ENCODE assay signal across 8 cellular contexts in genomic region chr3:113051222-113051804, GRCh38.
DNase-seq lines count a peak whose midpoint lies in the region; ATAC-seq, FAIRE-seq and TF ChIP-seq lines count a peak whose summit lies in the region.

No MANE protein-coding gene starts in this region.

- H3K27ac ChIP-seq in HL-60 (replicated peaks) = no peak overlapping the region

- no peaks in the 10 kb centered on the region for H3K36me3 ChIP-seq in mucosa of descending colon (ENCODE audit: low read depth)

- H3K4me1 ChIP-seq in mucosa of descending colon (ENCODE audit: low read depth) = no peaks in the 10 kb centered on the region

- no peaks in the 10 kb centered on the region for H3K9me3 ChIP-seq in mucosa of descending colon

- peak; percentile 94 for ATAC-seq in GM19467 (IDR thresholded peaks at IDR 0.05; ENCODE audit: unreplicated experiment)
- ATAC-seq in mucosa of descending colon = peak; percentile 100

- FAIRE-seq in endometrium (lab: Jason Lieb, UNC) = peak; percentile 12

- DNase-seq in CMK (ENCODE audit: low read depth) (peak; percentile 12), HL-60 (ENCODE audit: low read depth in 1 of 2, low spot score in 1 of 2) (peak; percentile 57 to 85), NK-92 (lab: John Stamatoyannopoulos, UW; ENCODE audit: unreplicated experiment) (peak; percentile 43), mucosa of descending colon (peak; percentile 56 to 95 (median 73))
- DNase-seq in activated CD8-positive, alpha-beta memory T cell treated with anti-CD3 and anti-CD28 coated beads for 1 hour (ENCODE audit: extremely low read depth in 1 of 2, low read depth in 1 of 2) = peak; percentile 64 to 69
- DNase-seq in stimulated activated CD8-positive, alpha-beta memory T cell treated with anti-CD3 and anti-CD28 coated beads, Interleukin-4, amount 100 ng/mL, for 1 hour (ENCODE audit: low read depth in 2 of 2, low spot score in 1 of 2) = peak; percentile 78 to 80

- no peak overlapping the region for H3K4me3 ChIP-seq in HL-60 (replicated peaks; ENCODE audit: insufficient read depth, low read length)
- no peak overlapping the region for H3K4me3 ChIP-seq in mucosa of descending colon

- H3K27me3 ChIP-seq in HL-60 (ENCODE audit: insufficient read depth, poor library complexity, severe bottlenecking) = no peaks in the 10 kb centered on the region

- intact Hi-C loops in mucosa of descending colon (cut with DNase I, micrococcal nuclease) = loop anchor here (2.0 to 5.0 kb wide), 2 partner anchors 231 to 237 kb away; no protein-coding TSS in a partner anchor

- TF ChIP-seq CTCF in HL-60 (IDR thresholded peaks at IDR 0.05; ENCODE audit: insufficient read depth, low read length) (peak; percentile 47), mucosa of descending colon (IDR thresholded peaks at IDR 0.05) (peak; percentile 82)

Comparison
In these comparisons a context has a peak if more than half of its experiments do, and no peak if none do; other contexts are left out.
1. DNase-seq: peak in every context shown above with its lines; median percentile 79 in stimulated activated CD8-positive, alpha-beta memory T cell treated with anti-CD3 and anti-CD28 coated beads, Interleukin-4, amount 100 ng/mL, for 1 hour; 73 in mucosa of descending colon; 71 in HL-60; 66 in activated CD8-positive, alpha-beta memory T cell treated with anti-CD3 and anti-CD28 coated beads for 1 hour; 43 in NK-92; 12 in CMK.